Comparison of ENCODE assay signal across 9 cellular contexts in the genomic region with DNA sequence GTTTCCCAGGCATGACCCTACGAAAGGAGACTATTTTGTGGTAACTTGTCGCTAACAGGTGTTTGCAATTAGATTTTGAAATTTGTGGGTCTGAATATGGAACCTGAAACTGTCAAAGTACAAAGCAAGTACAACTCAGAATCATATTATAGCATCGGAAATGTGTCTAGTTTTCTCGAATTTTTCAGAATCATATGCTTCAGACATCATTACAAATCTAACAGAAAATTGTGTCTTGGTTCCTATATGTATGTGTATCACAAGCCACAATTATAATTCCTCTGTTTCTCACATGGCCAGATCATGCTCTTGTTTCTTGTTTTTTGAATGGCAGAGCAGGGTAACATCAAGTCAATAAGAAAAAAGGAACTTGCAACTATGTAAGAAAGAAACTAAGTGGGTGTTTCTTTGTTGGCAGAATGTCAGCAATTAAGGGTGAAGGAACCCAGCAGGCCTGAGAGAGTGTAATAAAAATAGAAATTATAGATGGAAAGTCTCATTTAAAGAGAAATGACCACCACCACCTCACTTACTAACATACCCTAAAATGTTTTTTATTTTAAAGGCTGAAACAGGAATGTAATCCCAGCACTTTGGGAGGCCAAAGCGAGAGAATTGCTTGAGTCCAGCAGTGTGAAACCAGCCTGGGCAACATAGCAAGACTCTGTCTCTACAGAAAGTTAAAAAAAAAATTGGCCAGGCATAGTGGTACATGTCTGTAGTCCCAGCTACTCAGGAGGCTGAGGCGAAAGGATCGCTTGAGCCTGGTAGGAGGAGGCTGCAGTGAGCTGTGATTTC. TPM values are rescaled to one million over a fixed set of nuclear protein-coding genes. Genes with fewer than 3 reads are reported as not detected.
A peak's percentile ranks its signal among the peaks of the same experiment; 100 is the strongest.
DNase-seq lines count a peak whose midpoint lies in the region; ATAC-seq, FAIRE-seq and TF ChIP-seq lines count a peak whose summit lies in the region.
"Had no signal": no experiment of that assay in that cellular context is flagged by ENCODE, and none has a peak within 500 bp of the region (broad histone marks: within the 10 kb centered on the region; RNA-seq: fewer than 3 reads in every experiment).

No MANE protein-coding gene starts in this region.

- H3K27me3 Mint-ChIP-seq in activated T-helper 2 cell treated with anti-CD3 and anti-CD28 coated beads, Interferon-gamma antibody, Interleukin-2, Interleukin-4, amounts not matched to agents 10 μg/mL and 5 μg/mL and 100 μg/mL, durations not matched to agents 14 hours and 24 hours and 36 hours (ENCODE audit: low read depth): no peaks in the 10 kb centered on the region
- H3K27me3 Mint-ChIP-seq in CD4-positive, alpha-beta T cell: no peaks in the 10 kb centered on the region

- no peaks in the 10 kb centered on the region for H3K36me3 ChIP-seq in right lobe of liver
- H3K36me3 ChIP-seq in HepG2 (replicated peaks in 1 of 2; ENCODE audit: control insufficient read depth in 1 of 2, insufficient read depth in 2 of 2, low read length in 2 of 2): no peaks in the 10 kb centered on the region

- no peaks in the 10 kb centered on the region for H3K9me3 Mint-ChIP-seq in activated T-helper 2 cell treated with anti-CD3 and anti-CD28 coated beads, Interferon-gamma antibody, Interleukin-2, Interleukin-4, amounts not matched to agents 10 μg/mL and 5 μg/mL and 100 μg/mL, durations not matched to agents 14 hours and 24 hours and 36 hours
- H3K9me3 Mint-ChIP-seq in CD4-positive, alpha-beta T cell: no peaks in the 10 kb centered on the region
- H3K9me3 Mint-ChIP-seq: neural crest cell had no signal

- DNase-seq in right lobe of liver (no peak), HepG2 (ENCODE audit: low spot score) (no peak), pons (ENCODE audit: low spot score) (peak; percentile 91), COR-L47 (lab: John Stamatoyannopoulos, UW) (no peak), GF-D8 (lab: John Stamatoyannopoulos, UW) (no peak)
- no peak for DNase-seq in activated T-helper 2 cell treated with anti-CD3 and anti-CD28 coated beads, Interferon-gamma antibody, Interleukin-2, Interleukin-4, amounts not matched to agents 10 μg/mL and 5 μg/mL and 100 μg/mL, durations not matched to agents 14 hours and 24 hours and 36 hours (ENCODE audit: low spot score)
- DNase-seq in CD4-positive, alpha-beta T cell: no peak

- BruUV-seq in HepG2 (replicated peaks; lab: Mats Ljungman, UMichigan): no TSS peak

- H3K27ac ChIP-seq in right lobe of liver (no peak overlapping the region), HepG2 (ENCODE audit: extremely low read length, insufficient read depth, low read length) (no peak overlapping the region)
- H3K27ac ChIP-seq in CD4-positive, alpha-beta T cell (ENCODE audit: low read depth, low read length): no peak overlapping the region

- 67% methylated on average over 7 of the region's 7 CpGs for WGBS in right lobe of liver (ENCODE audit: insufficient coverage, low coverage, low lambda C conversion rate, missing lambda C conversion rate)
- WGBS in HepG2 (ENCODE audit: low lambda C conversion rate): 59% methylated on average over 7 of the region's 7 CpGs

- TF ChIP-seq CTCF in right lobe of liver (IDR thresholded peaks at IDR 0.05) (no peak), HepG2 (CRISPR knock-in tag; IDR thresholded peaks at IDR 0.05) (no peak)
- TF ChIP-seq CTCF in CD4-positive, alpha-beta T cell (IDR thresholded peaks at IDR 0.05): no peak

- TF ChIP-seq POLR2A in right lobe of liver (IDR thresholded peaks at IDR 0.05) (no peak), HepG2 (IDR thresholded peaks at IDR 0.05; ENCODE audit: insufficient read depth in 1 of 2, low read depth in 2 of 2, low read length in 2 of 2) (no peak)

- no peak for TF ChIP-seq RAD21 in HepG2 (CRISPR knock-in tag; IDR thresholded peaks at IDR 0.05)

- no peak for FAIRE-seq in HepG2 (lab: Jason Lieb, UNC)

- CTCF ChIA-PET in HepG2 (lab: Yijun Ruan, JAX; ENCODE audit: low intra/inter-chr PET ratio, low total read pairs): no interaction called here
- CTCF ChIA-PET in CD4-positive, alpha-beta T cell (lab: Charles Lee): no interaction called here

- ATAC-seq in right lobe of liver: peak; percentile 8 to 59 (median 26)
- no peak for ATAC-seq in HepG2
- peak; percentile 81 for ATAC-seq in HG03108 (IDR thresholded peaks at IDR 0.05; ENCODE audit: unreplicated experiment)
- no peak for ATAC-seq in CD4-positive, alpha-beta T cell (ENCODE audit: poor library complexity)

- in situ Hi-C loops in HepG2 (cut with HindIII; ENCODE audit: extremely low pct_ligation_motif_present, low pct_unique_long_range_greater_than_20kb): no loop called here

- peak overlapping the region; percentile 74 for H3K27ac Mint-ChIP-seq in activated T-helper 2 cell treated with anti-CD3 and anti-CD28 coated beads, Interferon-gamma antibody, Interleukin-2, Interleukin-4, amounts not matched to agents 10 μg/mL and 5 μg/mL and 100 μg/mL, durations not matched to agents 14 hours and 24 hours and 36 hours
- H3K27ac Mint-ChIP-seq in CD4-positive, alpha-beta T cell: no peak overlapping the region

- H4K20me1 ChIP-seq in HepG2 (ENCODE audit: insufficient read depth, low read length): no peaks in the 10 kb centered on the region

- H3K9me3 ChIP-seq in right lobe of liver (no peaks in the 10 kb centered on the region), HepG2 (ENCODE audit: low read length) (no peaks in the 10 kb centered on the region)
- H3K9me3 ChIP-seq in CD4-positive, alpha-beta T cell (ENCODE audit: control insufficient read depth, low read length): no peaks in the 10 kb centered on the region

- intact Hi-C loops in right lobe of liver (cut with DNase I): no loop called here
- intact Hi-C loops in HepG2 (cut with micrococcal nuclease; ENCODE audit: unreplicated experiment): no loop called here
- intact Hi-C loops in activated T-helper 2 cell treated with anti-CD3 and anti-CD28 coated beads, Interferon-gamma antibody, Interleukin-2, Interleukin-4, amounts not matched to agents 10 μg/mL and 5 μg/mL and 100 μg/mL, durations not matched to agents 14 hours and 24 hours and 36 hours (cut with micrococcal nuclease): loop anchor here (1.0 to 5.0 kb wide), 5 partner anchors 14 to 179 kb away; partner anchors contain the start of genes ARHGAP21, ENKUR, PRTFDC1 and THNSL1
- intact Hi-C loops in CD4-positive, alpha-beta T cell (cut with DNase I, micrococcal nuclease): no loop called here

- H3K36me3 Mint-ChIP-seq in activated T-helper 2 cell treated with anti-CD3 and anti-CD28 coated beads, Interferon-gamma antibody, Interleukin-2, Interleukin-4, amounts not matched to agents 10 μg/mL and 5 μg/mL and 100 μg/mL, durations not matched to agents 14 hours and 24 hours and 36 hours (ENCODE audit: low read depth): peaks cover 14% of the 10 kb centered on the region
- no peaks in the 10 kb centered on the region for H3K36me3 Mint-ChIP-seq in CD4-positive, alpha-beta T cell (ENCODE audit: low read depth)

- no peak for TF ChIP-seq EP300 in HepG2 (IDR thresholded peaks at IDR 0.05; ENCODE audit: low read depth in 2 of 2, low read length in 2 of 2)
- no peak for TF ChIP-seq EP300 in HepG2 (CRISPR knock-in tag; IDR thresholded peaks at IDR 0.05; ENCODE audit: borderline replicate concordance)

- H3K27me3 ChIP-seq in right lobe of liver (no peaks in the 10 kb centered on the region), HepG2 (ENCODE audit: control insufficient read depth in 1 of 2, insufficient read depth in 2 of 2, low read length in 2 of 2) (no peaks in the 10 kb centered on the region)
- H3K27me3 ChIP-seq in CD4-positive, alpha-beta T cell (ENCODE audit: control insufficient read depth, insufficient read depth, low read length): no peaks in the 10 kb centered on the region

- H3K4me1 Mint-ChIP-seq in activated T-helper 2 cell treated with anti-CD3 and anti-CD28 coated beads, Interferon-gamma antibody, Interleukin-2, Interleukin-4, amounts not matched to agents 10 μg/mL and 5 μg/mL and 100 μg/mL, durations not matched to agents 14 hours and 24 hours and 36 hours (ENCODE audit: low read depth): peaks cover 36% of the 10 kb centered on the region
- H3K4me1 Mint-ChIP-seq in CD4-positive, alpha-beta T cell (ENCODE audit: low read depth): peaks cover 30% of the 10 kb centered on the region

- H3K9ac ChIP-seq in HepG2 (ENCODE audit: insufficient read depth, low read depth, low read length): no peak overlapping the region

- no peaks in the 10 kb centered on the region for H3K79me2 ChIP-seq in HepG2 (ENCODE audit: insufficient read depth, low read length)

- H3K4me3 ChIP-seq in right lobe of liver (no peak overlapping the region), HepG2 (replicated peaks in 1 of 3; ENCODE audit: insufficient read depth in 1 of 3, low read depth in 2 of 3, low read length in 3 of 3) (no peak overlapping the region)

- no peak overlapping the region for H3K4me2 ChIP-seq in HepG2 (ENCODE audit: low read depth, low read length)

- no peak overlapping the region for H2AFZ ChIP-seq in HepG2 (ENCODE audit: low read length)

- peaks cover 0 to 15% (median 5%) of the 10 kb centered on the region in 4 donors for H3K4me1 ChIP-seq in right lobe of liver
- 0 out of 2 replicates have a peak, but pooled peaks cover 10% of the 10 kb centered on the region for H3K4me1 ChIP-seq in HepG2 (ENCODE audit: insufficient read depth, low read length)

- POLR2A ChIA-PET in HepG2 (lab: Yijun Ruan, JAX): no interaction called here
- POLR2A ChIA-PET in CD4-positive, alpha-beta T cell (lab: Charles Lee): interaction anchor here (0.7 kb wide), 1 partner anchor 60 kb away, joined by 3 read pairs; no protein-coding TSS in a partner anchor

- H3K4me3 Mint-ChIP-seq in activated T-helper 2 cell treated with anti-CD3 and anti-CD28 coated beads, Interferon-gamma antibody, Interleukin-2, Interleukin-4, amounts not matched to agents 10 μg/mL and 5 μg/mL and 100 μg/mL, durations not matched to agents 14 hours and 24 hours and 36 hours (ENCODE audit: low read depth): peak overlapping the region; percentile 8
- H3K4me3 Mint-ChIP-seq in CD4-positive, alpha-beta T cell: no peak overlapping the region
- H3K4me3 Mint-ChIP-seq: neural crest cell had no signal

RNA-seq across cellular contexts. Expression of gene PRTFDC1, which starts 51.3 kb away (rescaled TPM):
- 1 to 10 TPM in 3 of 6 experiments, under 1 TPM in 2, not detected in 1; 0.76 to 3.5 (median 1.1) TPM for total RNA-seq in right lobe of liver
- total RNA-seq in HepG2 (2016; rRNA removed; fragmentation: Illumina TruSeq; extraction: Trizol): not detected in 2 replicates
- not detected in 2 replicates for total RNA-seq in HepG2 (2016; cell fraction: cytosol; rRNA removed; fragmentation: Illumina TruSeq; extraction: Trizol; ENCODE audit: low read depth)
- not detected in 2 replicates for total RNA-seq in HepG2 (2016; cell fraction: insoluble cytoplasmic fraction; rRNA removed; fragmentation: Illumina TruSeq; extraction: Trizol)
- not detected in 2 replicates for total RNA-seq in HepG2 (2016; cell fraction: membrane; rRNA removed; fragmentation: Illumina TruSeq; extraction: Trizol)
- not detected in 2 replicates for total RNA-seq in HepG2 (2016; cell fraction: nucleus; rRNA removed; fragmentation: Illumina TruSeq; extraction: Trizol)
- polyA plus RNA-seq in HepG2 (2011; rRNA removed): not detected in 2 replicates
- not detected in 2 replicates for polyA plus RNA-seq in HepG2 (2011; cell fraction: cytosol; rRNA removed)
- polyA plus RNA-seq in HepG2 (2011; cell fraction: nucleus; rRNA removed): not detected in 2 replicates
- polyA plus RNA-seq in HepG2 (2012): not detected in 2 replicates
- polyA plus RNA-seq in HepG2 (2016; cell fraction: cytosol; fragmentation: Illumina TruSeq; extraction: Trizol; ENCODE audit: low read depth): not detected in 2 replicates
- polyA plus RNA-seq in HepG2 (2016; cell fraction: insoluble cytoplasmic fraction; fragmentation: Illumina TruSeq; extraction: Trizol; ENCODE audit: low read depth): not detected in 2 replicates
- not detected in 2 replicates for polyA plus RNA-seq in HepG2 (2016; cell fraction: membrane; fragmentation: Illumina TruSeq; extraction: Trizol; ENCODE audit: low read depth)
- polyA plus RNA-seq in HepG2 (2016; cell fraction: nucleus; fragmentation: Illumina TruSeq; extraction: Trizol; ENCODE audit: insufficient read depth, low read depth): not detected in 2 replicates
- polyA minus RNA-seq in HepG2 (2011; rRNA and poly(A)+ RNA removed; ENCODE audit: low replicate concordance): 5.6 TPM in 1 of 2 replicates, not detected in the other
- not detected in 2 replicates for polyA minus RNA-seq in HepG2 (2011; cell fraction: cytosol; rRNA and poly(A)+ RNA removed)
- polyA minus RNA-seq in HepG2 (2011; cell fraction: nucleus; rRNA and poly(A)+ RNA removed): not detected in 2 replicates
- total RNA-seq in activated T-helper 2 cell treated with anti-CD3 and anti-CD28 coated beads, Interferon-gamma antibody, Interleukin-2, Interleukin-4, amounts not matched to agents 10 μg/mL and 5 μg/mL and 100 μg/mL, durations not matched to agents 14 hours and 24 hours and 36 hours: 0.11 and 0.25 TPM in 2 replicates
- total RNA-seq in CD4-positive, alpha-beta T cell: under 1 TPM; 0.52 to 0.67 TPM

Comparison
In these comparisons a context has a peak if more than half of its experiments do, and no peak if none do; other contexts are left out.
1. ATAC-seq: peak in right lobe of liver (4 of 4) and HG03108 (single experiment); none in HepG2 (single experiment) and CD4-positive, alpha-beta T cell (single experiment).